21 cellular contexts compared by ENCODE assay signal in genomic region chr9:7613931-7614330, GRCh38.
DNase-seq lines count a peak whose midpoint lies in the region; ATAC-seq, FAIRE-seq and TF ChIP-seq lines count a peak whose summit lies in the region.
"Had no signal": no experiment of that assay in that cellular context is flagged by ENCODE, and none has a peak within 500 bp of the region (broad histone marks: within the 10 kb centered on the region; RNA-seq: fewer than 3 reads in every experiment).

No MANE protein-coding gene starts in this region.

- no peak for DNase-seq in activated T-cell treated with anti-CD3 and anti-CD28 coated beads, Interleukin-2, amount 50 U/mL, for 72 hours
- no peak for DNase-seq in activated T-cell treated with anti-CD3 and anti-CD28 coated beads for 4 hours
- peak; percentile 77 for DNase-seq in HT1080 (ENCODE audit: low read depth)
- no peak for DNase-seq in astrocyte (ENCODE audit: low read depth)
- no peak for DNase-seq in natural killer cell treated with Interleukin-12 subunit alpha and Interleukin-12 subunit beta and Interleukin-15 and Interleukin-18, amount 100 ng/mL, for 72 hours (ENCODE audit: low spot score)
- DNase-seq in left colon, result no peak
- no peak for DNase-seq in NAMALWA (ENCODE audit: low spot score)
- no peak for DNase-seq in COLO829 (ENCODE audit: low spot score)
- DNase-seq: DMS79; esophagus squamous epithelium; left cardiac atrium; NCI-H1417 treated with DMSO at 0.1 percent for 48 hours; NCI-H69; OCI-M1; psoas muscle; SJCRH30; small intestine; stimulated activated CD4-positive, alpha-beta T cell treated with anti-CD3 and anti-CD28 coated beads, Interleukin-4, amount 100 ng/mL, for 1 hour had no signal

- H3K4me3 ChIP-seq in astrocyte (ENCODE audit: insufficient read depth, low read depth, low read length), result no peak overlapping the region
- H3K4me3 ChIP-seq: esophagus squamous epithelium, psoas muscle, SJCRH30 had no signal

- H3K9me3 Mint-ChIP-seq in activated T-cell treated with anti-CD3 and anti-CD28 coated beads, Interleukin-2, amount 50 U/mL, for 72 hours, result peaks cover 0 to 2% of the 10 kb centered on the region in 2 donors
- H3K9me3 Mint-ChIP-seq in astrocyte (ENCODE audit: unreplicated experiment), result peaks cover 2% of the 10 kb centered on the region
- H3K9me3 Mint-ChIP-seq in natural killer cell treated with Interleukin-12 subunit alpha and Interleukin-12 subunit beta and Interleukin-15 and Interleukin-18, amount 100 ng/mL, for 72 hours, result no peaks in the 10 kb centered on the region
- H3K9me3 Mint-ChIP-seq: WTC11 had no signal

- no peaks in the 10 kb centered on the region for H3K27me3 ChIP-seq in astrocyte (ENCODE audit: insufficient read depth, low read length)
- H3K27me3 ChIP-seq: esophagus squamous epithelium, SJCRH30 had no signal

- no peak overlapping the region for H3K27ac ChIP-seq in astrocyte (ENCODE audit: low read depth, low read length)
- H3K27ac ChIP-seq: esophagus squamous epithelium, psoas muscle, SJCRH30 had no signal

- no peaks in the 10 kb centered on the region for H3K36me3 ChIP-seq in astrocyte (ENCODE audit: insufficient read depth, low read length)
- H3K36me3 ChIP-seq: esophagus squamous epithelium, SJCRH30 had no signal

- H4K20me1 ChIP-seq in astrocyte (ENCODE audit: insufficient read depth, low read length), result no peaks in the 10 kb centered on the region

- intact Hi-C loops in left colon (cut with DNase I, micrococcal nuclease), result no loop called here

- H3K4me2 ChIP-seq in astrocyte (ENCODE audit: low read length), result peak overlapping the region; percentile 4

- H2AFZ ChIP-seq in astrocyte (ENCODE audit: low read depth, low read length), result no peak overlapping the region

- no peaks in the 10 kb centered on the region for H3K4me1 ChIP-seq in astrocyte (ENCODE audit: insufficient read depth, low read length)
- H3K4me1 ChIP-seq: esophagus squamous epithelium, psoas muscle, SJCRH30 had no signal

- H3K79me2 ChIP-seq in astrocyte (ENCODE audit: insufficient read depth, low read length), result no peaks in the 10 kb centered on the region

- FAIRE-seq in astrocyte (lab: Jason Lieb, UNC), result no peak
- FAIRE-seq: small intestine had no signal

- H3K27ac Mint-ChIP-seq in activated T-cell treated with anti-CD3 and anti-CD28 coated beads, Interleukin-2, amount 50 U/mL, for 72 hours, result peak overlapping the region; percentile 9
- H3K27ac Mint-ChIP-seq in astrocyte (ENCODE audit: unreplicated experiment), result no peak overlapping the region
- no peak overlapping the region for H3K27ac Mint-ChIP-seq in natural killer cell treated with Interleukin-12 subunit alpha and Interleukin-12 subunit beta and Interleukin-15 and Interleukin-18, amount 100 ng/mL, for 72 hours
- H3K27ac Mint-ChIP-seq: CD14-positive monocyte, mesothelial cell of epicardium, WTC11 had no signal

- ATAC-seq in activated T-cell treated with anti-CD3 and anti-CD28 coated beads, Interleukin-2, amount 50 U/mL, for 72 hours (replicated peaks in 1 of 2), result peak; percentile 40 to 69
- ATAC-seq in natural killer cell treated with Interleukin-12 subunit alpha and Interleukin-12 subunit beta and Interleukin-15 and Interleukin-18, amount 100 ng/mL, for 72 hours, result no peak
- ATAC-seq in left colon, result no peak
- ATAC-seq: left cardiac atrium, psoas muscle, WTC11 had no signal

- H3K4me1 Mint-ChIP-seq in activated T-cell treated with anti-CD3 and anti-CD28 coated beads, Interleukin-2, amount 50 U/mL, for 72 hours (ENCODE audit: low read depth), result peaks cover 12% of the 10 kb centered on the region
- H3K4me1 Mint-ChIP-seq in astrocyte (ENCODE audit: low read depth, unreplicated experiment), result peaks cover 9% of the 10 kb centered on the region
- H3K4me1 Mint-ChIP-seq in natural killer cell treated with Interleukin-12 subunit alpha and Interleukin-12 subunit beta and Interleukin-15 and Interleukin-18, amount 100 ng/mL, for 72 hours (ENCODE audit: low read depth in 2 of 2), result peaks cover 9 to 12% of the 10 kb centered on the region in 2 donors
- H3K4me1 Mint-ChIP-seq: CD14-positive monocyte, mesothelial cell of epicardium had no signal

- H3K4me3 Mint-ChIP-seq in activated T-cell treated with anti-CD3 and anti-CD28 coated beads, Interleukin-2, amount 50 U/mL, for 72 hours, result peak overlapping the region; percentile 23 to 51
- no peak overlapping the region for H3K4me3 Mint-ChIP-seq in astrocyte (ENCODE audit: unreplicated experiment)
- peak overlapping the region; percentile 1 for H3K4me3 Mint-ChIP-seq in natural killer cell treated with Interleukin-12 subunit alpha and Interleukin-12 subunit beta and Interleukin-15 and Interleukin-18, amount 100 ng/mL, for 72 hours
- H3K4me3 Mint-ChIP-seq: CD14-positive monocyte, mesothelial cell of epicardium, WTC11 had no signal

- H3K36me3 Mint-ChIP-seq in activated T-cell treated with anti-CD3 and anti-CD28 coated beads, Interleukin-2, amount 50 U/mL, for 72 hours (ENCODE audit: insufficient read depth in 2 of 2), result no peaks in the 10 kb centered on the region
- no peaks in the 10 kb centered on the region for H3K36me3 Mint-ChIP-seq in astrocyte (ENCODE audit: low read depth, unreplicated experiment)
- no peaks in the 10 kb centered on the region for H3K36me3 Mint-ChIP-seq in natural killer cell treated with Interleukin-12 subunit alpha and Interleukin-12 subunit beta and Interleukin-15 and Interleukin-18, amount 100 ng/mL, for 72 hours
- H3K36me3 Mint-ChIP-seq: CD14-positive monocyte, mesothelial cell of epicardium, WTC11 had no signal

- TF ChIP-seq CTCF in astrocyte (IDR thresholded peaks at IDR 0.05; ENCODE audit: insufficient read depth, low read depth, low read length), result no peak

- H3K27me3 Mint-ChIP-seq in activated T-cell treated with anti-CD3 and anti-CD28 coated beads, Interleukin-2, amount 50 U/mL, for 72 hours (ENCODE audit: low read depth), result no peaks in the 10 kb centered on the region
- no peaks in the 10 kb centered on the region for H3K27me3 Mint-ChIP-seq in astrocyte (ENCODE audit: low read depth, unreplicated experiment)
- H3K27me3 Mint-ChIP-seq in natural killer cell treated with Interleukin-12 subunit alpha and Interleukin-12 subunit beta and Interleukin-15 and Interleukin-18, amount 100 ng/mL, for 72 hours, result peaks cover 0 to 2% of the 10 kb centered on the region in 2 donors

- no peaks in the 10 kb centered on the region for H3K9me3 ChIP-seq in astrocyte (ENCODE audit: insufficient read depth, low read depth, low read length)
- H3K9me3 ChIP-seq: esophagus squamous epithelium, psoas muscle, SJCRH30 had no signal

- no peak overlapping the region for H3K9ac ChIP-seq in astrocyte (ENCODE audit: low read length)

Comparison
In these comparisons a context has a peak if more than half of its experiments do, and no peak if none do; other contexts are left out.
1. ATAC-seq: peak in activated T-cell treated with anti-CD3 and anti-CD28 coated beads, Interleukin-2, amount 50 U/mL, for 72 hours (2 of 2); none in natural killer cell treated with Interleukin-12 subunit alpha and Interleukin-12 subunit beta and Interleukin-15 and Interleukin-18, amount 100 ng/mL, for 72 hours (0 of 2) and left colon (single experiment).